20 cellular contexts compared by ENCODE assay signal in the genomic region with DNA sequence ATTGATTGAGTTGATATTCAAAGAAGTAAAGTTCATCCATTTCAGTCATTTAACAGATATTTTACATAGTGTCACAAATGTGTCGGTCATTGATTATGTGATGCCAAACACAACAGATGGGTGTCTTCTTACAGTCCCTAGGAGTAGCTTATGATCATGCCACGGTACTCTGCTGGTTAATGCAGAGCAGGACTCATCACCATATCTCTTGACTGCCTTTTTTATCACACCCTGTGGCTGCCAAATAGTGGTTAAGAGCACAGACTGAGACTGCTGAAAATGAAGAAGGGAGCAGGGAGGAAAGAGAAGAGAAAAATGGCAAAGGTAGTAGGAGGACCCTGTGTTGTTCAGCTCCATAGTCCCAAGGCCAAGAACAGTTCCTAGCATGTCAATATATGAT. TPM values are rescaled to one million over a fixed set of nuclear protein-coding genes. Genes with fewer than 3 reads are reported as not detected.
A peak's percentile ranks its signal among the peaks of the same experiment; 100 is the strongest.
DNase-seq lines count a peak whose midpoint lies in the region; ATAC-seq and TF ChIP-seq lines count a peak whose summit lies in the region.
"Had no signal": no experiment of that assay in that cellular context is flagged by ENCODE, and none has a peak within 500 bp of the region (broad histone marks: within the 10 kb centered on the region; RNA-seq: fewer than 3 reads in every experiment).

No MANE protein-coding gene starts in this region.

- H3K27ac Mint-ChIP-seq in activated T-cell treated with anti-CD3 and anti-CD28 coated beads, Interleukin-2, amount 50 U/mL, for 72 hours: peak overlapping the region; percentile 17
- peak overlapping the region; percentile 58 for H3K27ac Mint-ChIP-seq in progenitor cell of endocrine pancreas
- H3K27ac Mint-ChIP-seq: B cell; CD4-positive, CD25-positive, alpha-beta regulatory T cell; CD8-positive, alpha-beta T cell; HFFc6 had no signal

- H3K27me3 Mint-ChIP-seq in activated T-cell treated with anti-CD3 and anti-CD28 coated beads, Interleukin-2, amount 50 U/mL, for 72 hours (ENCODE audit: low read depth): no peaks in the 10 kb centered on the region
- no peaks in the 10 kb centered on the region for H3K27me3 Mint-ChIP-seq in progenitor cell of endocrine pancreas
- H3K27me3 Mint-ChIP-seq: B cell; CD4-positive, CD25-positive, alpha-beta regulatory T cell had no signal

- TF ChIP-seq CTCF in right atrium auricular region (IDR thresholded peaks at IDR 0.05): no peak
- no peak for TF ChIP-seq CTCF in progenitor cell of endocrine pancreas (IDR thresholded peaks at IDR 0.05; ENCODE audit: unreplicated experiment)
- no peak for TF ChIP-seq CTCF in dorsolateral prefrontal cortex (IDR thresholded peaks at IDR 0.05 in 54 of 56, conservative IDR thresholded peaks at IDR 0.05 in 2 of 56; ENCODE audit: low read depth in 1 of 56, partially characterized antibody in 56 of 56)

- no peaks in the 10 kb centered on the region for H3K4me1 ChIP-seq in right atrium auricular region
- H3K4me1 ChIP-seq: BLaER1, Caco-2, HAP-1 had no signal

- DNase-seq in activated T-cell treated with anti-CD3 and anti-CD28 coated beads, Interleukin-2, amount 50 U/mL, for 72 hours: no peak
- no peak for DNase-seq in activated T-cell treated with anti-CD3 and anti-CD28 coated beads, Interleukin-2, amount 50 U/mL, for 1 hour
- no peak for DNase-seq in Right ventricle myocardium inferior (ENCODE audit: missing footprints)
- no peak for DNase-seq in right atrium auricular region (ENCODE audit: low spot score)
- DNase-seq in left ventricle myocardium superior: no peak
- DNase-seq in progenitor cell of endocrine pancreas (ENCODE audit: low spot score, unreplicated experiment): no peak
- no peak for DNase-seq in dorsolateral prefrontal cortex
- no peak for DNase-seq in germinal center (ENCODE audit: low spot score)
- DNase-seq: Caco-2; CD4-positive, CD25-positive, alpha-beta regulatory T cell; CD8-positive, alpha-beta T cell; DMS153; DND-41; GOT3; HFFc6 had no signal

- H3K4me3 ChIP-seq in right atrium auricular region (no peak overlapping the region), dorsolateral prefrontal cortex (no peak overlapping the region)
- H3K4me3 ChIP-seq: BLaER1, HAP-1 had no signal

- H3K36me3 Mint-ChIP-seq in activated T-cell treated with anti-CD3 and anti-CD28 coated beads, Interleukin-2, amount 50 U/mL, for 72 hours (ENCODE audit: insufficient read depth in 2 of 2): peaks cover 0 to 15% of the 10 kb centered on the region in 2 donors
- H3K36me3 Mint-ChIP-seq in progenitor cell of endocrine pancreas (ENCODE audit: insufficient read depth): peaks cover 13% of the 10 kb centered on the region

- H3K27me3 ChIP-seq in right atrium auricular region: no peaks in the 10 kb centered on the region
- H3K27me3 ChIP-seq in dorsolateral prefrontal cortex: no peaks in the 10 kb centered on the region
- H3K27me3 ChIP-seq: BLaER1 had no signal

- H3K4me3 Mint-ChIP-seq in activated T-cell treated with anti-CD3 and anti-CD28 coated beads, Interleukin-2, amount 50 U/mL, for 72 hours: no peak overlapping the region
- no peak overlapping the region for H3K4me3 Mint-ChIP-seq in progenitor cell of endocrine pancreas (ENCODE audit: low read depth)
- H3K4me3 Mint-ChIP-seq: B cell; CD4-positive, CD25-positive, alpha-beta regulatory T cell; CD8-positive, alpha-beta T cell; HFFc6 had no signal

- peaks cover 33% of the 10 kb centered on the region for H3K36me3 ChIP-seq in right atrium auricular region

- no peak for ATAC-seq in activated T-cell treated with anti-CD3 and anti-CD28 coated beads, Interleukin-2, amount 50 U/mL, for 72 hours (replicated peaks in 1 of 2)
- peak; percentile 76 for ATAC-seq in Right ventricle myocardium inferior
- peak; percentile 70 for ATAC-seq in left ventricle myocardium superior
- ATAC-seq: CD8-positive, alpha-beta T cell had no signal

- H3K9me3 Mint-ChIP-seq in activated T-cell treated with anti-CD3 and anti-CD28 coated beads, Interleukin-2, amount 50 U/mL, for 72 hours: no peaks in the 10 kb centered on the region
- H3K9me3 Mint-ChIP-seq in progenitor cell of endocrine pancreas (ENCODE audit: low read depth): no peaks in the 10 kb centered on the region
- H3K9me3 Mint-ChIP-seq: CD4-positive, CD25-positive, alpha-beta regulatory T cell; CD8-positive, alpha-beta T cell; HFFc6 had no signal

- H3K27ac ChIP-seq in right atrium auricular region (no peak overlapping the region), dorsolateral prefrontal cortex (no peak overlapping the region)
- H3K27ac ChIP-seq: 22Rv1, BLaER1, C4-2B had no signal

- H3K4me1 Mint-ChIP-seq in activated T-cell treated with anti-CD3 and anti-CD28 coated beads, Interleukin-2, amount 50 U/mL, for 72 hours (ENCODE audit: low read depth): peaks cover 6% of the 10 kb centered on the region
- H3K4me1 Mint-ChIP-seq in progenitor cell of endocrine pancreas (ENCODE audit: low read depth): no peaks in the 10 kb centered on the region
- H3K4me1 Mint-ChIP-seq: B cell had no signal

- intact Hi-C loops in Right ventricle myocardium inferior (cut with DNase I): no loop called here
- intact Hi-C loops in left ventricle myocardium superior (cut with micrococcal nuclease): no loop called here
- intact Hi-C loops in dorsolateral prefrontal cortex (cut with DNase I): no loop called here

- no peaks in the 10 kb centered on the region for H3K9me3 ChIP-seq in right atrium auricular region
- H3K9me3 ChIP-seq: BLaER1, Caco-2, HAP-1 had no signal

RNA-seq across cellular contexts. Expression of gene TIMMDC1, which starts 12.8 kb away (rescaled TPM):
- total RNA-seq in activated T-cell treated with anti-CD3 and anti-CD28 coated beads, Interleukin-2, amount 50 U/mL, for 72 hours: 10 to 100 TPM; 89.6 to 89.9 TPM
- total RNA-seq in Right ventricle myocardium inferior (340 TPM), right atrium auricular region (100 to 1,000 TPM in 1 of 2 donors, 10 to 100 TPM in 1; 79.9 to 108 TPM), left ventricle myocardium superior (349 TPM), progenitor cell of endocrine pancreas (91.1 and 95.4 TPM in 2 replicates), dorsolateral prefrontal cortex (100 to 1,000 TPM in 18 of 120 experiments, 10 to 100 TPM in 102; 64.2 to 117 (median 91.3) TPM)

RNA-seq across cellular contexts. Expression of gene POGLUT1, which starts 16.8 kb away (rescaled TPM):
- 10 to 100 TPM; 35.4 to 48.4 TPM for total RNA-seq in activated T-cell treated with anti-CD3 and anti-CD28 coated beads, Interleukin-2, amount 50 U/mL, for 72 hours
- total RNA-seq in Right ventricle myocardium inferior: 5.1 TPM
- 1 to 10 TPM; 6.8 to 8.4 TPM for total RNA-seq in right atrium auricular region
- total RNA-seq in left ventricle myocardium superior: 6.4 TPM
- total RNA-seq in progenitor cell of endocrine pancreas: 25.5 and 26.9 TPM in 2 replicates
- 10 to 100 TPM; 12.9 to 39.8 (median 23.4) TPM for total RNA-seq in dorsolateral prefrontal cortex

RNA-seq across cellular contexts. Expression of gene TMEM39A, which starts 22.1 kb away (rescaled TPM):
- total RNA-seq in activated T-cell treated with anti-CD3 and anti-CD28 coated beads, Interleukin-2, amount 50 U/mL, for 72 hours: 10 to 100 TPM; 47.7 to 67.4 TPM
- total RNA-seq in Right ventricle myocardium inferior: 17.0 TPM
- total RNA-seq in right atrium auricular region: 10 to 100 TPM; 21.2 to 21.5 TPM
- total RNA-seq in left ventricle myocardium superior: 17.5 TPM
- total RNA-seq in progenitor cell of endocrine pancreas: 48.3 and 51.6 TPM in 2 replicates
- 10 to 100 TPM in 116 of 120 experiments, 1 to 10 TPM in 4; 8.7 to 30.1 (median 18.3) TPM for total RNA-seq in dorsolateral prefrontal cortex

Comparison
In these comparisons a context has a peak if more than half of its experiments do, and no peak if none do; other contexts are left out.
1. ATAC-seq: peak in Right ventricle myocardium inferior (single experiment) and left ventricle myocardium superior (single experiment); none in activated T-cell treated with anti-CD3 and anti-CD28 coated beads, Interleukin-2, amount 50 U/mL, for 72 hours (0 of 2).